28 cellular contexts compared by ENCODE assay signal in the genomic region with DNA sequence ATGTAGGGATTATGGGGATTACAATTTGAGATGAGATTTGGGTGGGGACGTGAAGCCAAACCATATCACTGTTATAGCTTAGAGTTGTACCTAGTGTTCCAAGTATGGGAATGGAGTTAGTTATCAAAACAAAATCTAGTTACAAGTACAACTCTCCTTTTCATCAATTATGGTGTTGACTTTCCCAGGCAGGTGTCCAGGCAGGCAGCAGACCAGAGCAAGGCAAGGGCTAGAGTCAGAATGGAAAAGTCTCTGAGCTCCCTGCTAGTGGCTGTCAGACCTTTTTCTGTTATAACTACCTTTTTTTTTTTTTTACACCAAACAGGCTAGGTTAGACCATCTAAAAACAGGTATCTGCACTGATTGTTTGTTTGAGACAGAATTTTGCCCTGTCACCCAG. TPM values are rescaled to one million over a fixed set of nuclear protein-coding genes. Genes with fewer than 3 reads are reported as not detected.
DNase-seq lines count a peak whose midpoint lies in the region; ATAC-seq, FAIRE-seq and TF ChIP-seq lines count a peak whose summit lies in the region.
"Had no signal": no experiment of that assay in that cellular context is flagged by ENCODE, and none has a peak within 500 bp of the region (broad histone marks: within the 10 kb centered on the region; RNA-seq: fewer than 3 reads in every experiment).

No MANE protein-coding gene starts in this region.

- peaks cover 32% of the 10 kb centered on the region for H3K4me1 Mint-ChIP-seq in activated naive CD4-positive, alpha-beta T cell treated with anti-CD3 and anti-CD28 coated beads for 36 hours (ENCODE audit: low read depth)
- H3K4me1 Mint-ChIP-seq in stimulated activated naive CD8-positive, alpha-beta T cell treated with anti-CD3 and anti-CD28 coated beads, Interleukin-15, Interleukin-2, amounts not matched to agents 100 ng/mL and 50 ng/mL, for 24 hours (ENCODE audit: low read depth): peaks cover 34% of the 10 kb centered on the region
- peaks cover 36% of the 10 kb centered on the region for H3K4me1 Mint-ChIP-seq in stimulated activated naive CD8-positive, alpha-beta T cell treated with anti-CD3 and anti-CD28 coated beads, Interleukin-15, amount 100 ng/mL, for 72 hours

- no peaks in the 10 kb centered on the region for H3K4me1 ChIP-seq in thyroid gland
- H3K4me1 ChIP-seq: BLaER1 treated with 17β-estradiol and CSF1 and Interleukin-3, amounts not matched to agents 10 nM and 100 nM had no signal

- peaks cover 2% of the 10 kb centered on the region for H3K9me3 Mint-ChIP-seq in activated naive CD4-positive, alpha-beta T cell treated with anti-CD3 and anti-CD28 coated beads for 36 hours
- H3K9me3 Mint-ChIP-seq in stimulated activated naive CD8-positive, alpha-beta T cell treated with anti-CD3 and anti-CD28 coated beads, Interleukin-15, Interleukin-2, amounts not matched to agents 100 ng/mL and 50 ng/mL, for 24 hours: peaks cover 9% of the 10 kb centered on the region
- no peaks in the 10 kb centered on the region for H3K9me3 Mint-ChIP-seq in stimulated activated naive CD8-positive, alpha-beta T cell treated with anti-CD3 and anti-CD28 coated beads, Interleukin-15, amount 100 ng/mL, for 72 hours
- H3K9me3 Mint-ChIP-seq: CD4-positive, alpha-beta T cell; CD8-positive, alpha-beta T cell had no signal

- no peaks in the 10 kb centered on the region for H3K9me3 ChIP-seq in thyroid gland
- H3K9me3 ChIP-seq: A549, Caco-2 had no signal

- no peaks in the 10 kb centered on the region for H3K27me3 ChIP-seq in thyroid gland
- H3K27me3 ChIP-seq: BLaER1 treated with 17β-estradiol and CSF1 and Interleukin-3, amounts not matched to agents 10 nM and 100 nM had no signal

- no peak for TF ChIP-seq POLR2A in thyroid gland (IDR thresholded peaks at IDR 0.05)
- no peak for TF ChIP-seq POLR2A in H54 (IDR thresholded peaks at IDR 0.05; ENCODE audit: low read depth, low read length)

- intact Hi-C loops in activated naive CD4-positive, alpha-beta T cell treated with anti-CD3 and anti-CD28 coated beads for 36 hours (cut with micrococcal nuclease): no loop called here
- intact Hi-C loops in thyroid gland (cut with DNase I): no loop called here

- FAIRE-seq in H54 (lab: Jason Lieb, UNC): no peak
- FAIRE-seq: GM12878, GM12892, GM18507 had no signal

- no peaks in the 10 kb centered on the region for H3K27me3 Mint-ChIP-seq in activated naive CD4-positive, alpha-beta T cell treated with anti-CD3 and anti-CD28 coated beads for 36 hours (ENCODE audit: low read depth)
- H3K27me3 Mint-ChIP-seq in stimulated activated naive CD8-positive, alpha-beta T cell treated with anti-CD3 and anti-CD28 coated beads, Interleukin-15, Interleukin-2, amounts not matched to agents 100 ng/mL and 50 ng/mL, for 24 hours: no peaks in the 10 kb centered on the region
- H3K27me3 Mint-ChIP-seq in stimulated activated naive CD8-positive, alpha-beta T cell treated with anti-CD3 and anti-CD28 coated beads, Interleukin-15, amount 100 ng/mL, for 72 hours: no peaks in the 10 kb centered on the region
- H3K27me3 Mint-ChIP-seq: B cell; CD4-positive, alpha-beta T cell had no signal

- no peak overlapping the region for H3K27ac ChIP-seq in thyroid gland
- H3K27ac ChIP-seq: 22Rv1; BLaER1 treated with 17β-estradiol and CSF1 and Interleukin-3, amounts not matched to agents 10 nM and 100 nM; C4-2B had no signal

- no peaks in the 10 kb centered on the region for H3K36me3 ChIP-seq in thyroid gland

- peak overlapping the region; percentile 11 for H3K27ac Mint-ChIP-seq in activated naive CD4-positive, alpha-beta T cell treated with anti-CD3 and anti-CD28 coated beads for 36 hours
- H3K27ac Mint-ChIP-seq in stimulated activated naive CD8-positive, alpha-beta T cell treated with anti-CD3 and anti-CD28 coated beads, Interleukin-15, Interleukin-2, amounts not matched to agents 100 ng/mL and 50 ng/mL, for 24 hours: peak overlapping the region; percentile 65
- no peak overlapping the region for H3K27ac Mint-ChIP-seq in stimulated activated naive CD8-positive, alpha-beta T cell treated with anti-CD3 and anti-CD28 coated beads, Interleukin-15, amount 100 ng/mL, for 72 hours
- H3K27ac Mint-ChIP-seq: B cell; CD4-positive, alpha-beta T cell; CD8-positive, alpha-beta T cell had no signal

- H3K4me3 Mint-ChIP-seq in activated naive CD4-positive, alpha-beta T cell treated with anti-CD3 and anti-CD28 coated beads for 36 hours: no peak overlapping the region
- no peak overlapping the region for H3K4me3 Mint-ChIP-seq in stimulated activated naive CD8-positive, alpha-beta T cell treated with anti-CD3 and anti-CD28 coated beads, Interleukin-15, Interleukin-2, amounts not matched to agents 100 ng/mL and 50 ng/mL, for 24 hours
- no peak overlapping the region for H3K4me3 Mint-ChIP-seq in stimulated activated naive CD8-positive, alpha-beta T cell treated with anti-CD3 and anti-CD28 coated beads, Interleukin-15, amount 100 ng/mL, for 72 hours
- H3K4me3 Mint-ChIP-seq: B cell; CD4-positive, alpha-beta T cell; CD8-positive, alpha-beta T cell had no signal

- no peak for ATAC-seq in stimulated activated naive CD8-positive, alpha-beta T cell treated with anti-CD3 and anti-CD28 coated beads, Interleukin-15, amount 100 ng/mL, for 72 hours
- ATAC-seq: A549; CD8-positive, alpha-beta T cell; GM12878 had no signal

- no peak overlapping the region for H3K4me3 ChIP-seq in thyroid gland (replicated peaks in 1 of 3)
- H3K4me3 ChIP-seq: A549; BLaER1 treated with 17β-estradiol and CSF1 and Interleukin-3, amounts not matched to agents 10 nM and 100 nM; GM12878 had no signal

- peak; percentile 71 for DNase-seq in NCI-H82 treated with DMSO at 0.1 percent for 48 hours (lab: John Stamatoyannopoulos, UW; ENCODE audit: unreplicated experiment)
- DNase-seq in NCI-H82 (lab: John Stamatoyannopoulos, UW): no peak
- no peak for DNase-seq in activated naive CD4-positive, alpha-beta T cell treated with anti-CD3 and anti-CD28 coated beads for 36 hours
- no peak for DNase-seq in activated naive CD4-positive, alpha-beta T cell treated with anti-CD3 and anti-CD28 coated beads, Interleukin-2, amount 50 U/mL, for 16 hours
- DNase-seq in stimulated activated naive CD8-positive, alpha-beta T cell treated with anti-CD3 and anti-CD28 coated beads, Interleukin-15, amount 100 ng/mL, for 72 hours: no peak
- peak; percentile 59 to 71 for DNase-seq in thyroid gland
- DNase-seq in H54 (ENCODE audit: insufficient read length, low spot score): no peak
- DNase-seq: AML-193; Caco-2; Calu3; CD4-positive, alpha-beta T cell; CD8-positive, alpha-beta T cell; DMS79; DND-41; EL; GDM1 had no signal

- 69 to 73% methylated on average over 1 of the region's 1 CpG for WGBS in thyroid gland, 2 donors

- CTCF ChIA-PET in activated naive CD4-positive, alpha-beta T cell treated with anti-CD3 and anti-CD28 coated beads for 36 hours (lab: Charles Lee): interaction anchor here (0.6 kb wide), 1 partner anchor 261 kb away, joined by 3 read pairs; no protein-coding TSS in a partner anchor

- no peak for TF ChIP-seq CTCF in thyroid gland (IDR thresholded peaks at IDR 0.05)

- peaks cover 39% of the 10 kb centered on the region for H3K36me3 Mint-ChIP-seq in activated naive CD4-positive, alpha-beta T cell treated with anti-CD3 and anti-CD28 coated beads for 36 hours (ENCODE audit: low read depth)
- peaks cover 68% of the 10 kb centered on the region for H3K36me3 Mint-ChIP-seq in stimulated activated naive CD8-positive, alpha-beta T cell treated with anti-CD3 and anti-CD28 coated beads, Interleukin-15, Interleukin-2, amounts not matched to agents 100 ng/mL and 50 ng/mL, for 24 hours (ENCODE audit: low read depth)

RNA-seq across cellular contexts. Expression of gene PTER, which starts 29.2 kb away (rescaled TPM):
- 10 to 100 TPM; 15.0 to 16.7 TPM for total RNA-seq in activated naive CD4-positive, alpha-beta T cell treated with anti-CD3 and anti-CD28 coated beads for 36 hours
- 10 to 100 TPM; 21.0 to 31.2 (median 24.4) TPM for total RNA-seq in thyroid gland
- total RNA-seq: A172 had no signal

RNA-seq across cellular contexts. Expression of gene C1QL3, which starts 55.7 kb away (rescaled TPM):
- under 1 TPM in 1 of 2 experiments, not detected in 1; 0.07 TPM for total RNA-seq in activated naive CD4-positive, alpha-beta T cell treated with anti-CD3 and anti-CD28 coated beads for 36 hours
- under 1 TPM in 1 of 4 donors, not detected in 3; 0.33 TPM for total RNA-seq in thyroid gland
- total RNA-seq: A172; B cell; Caco-2; Calu3; CD4-positive, alpha-beta T cell; CD8-positive, alpha-beta T cell; Daoy; G401 had no signal

Comparison
In these comparisons a context has a peak if more than half of its experiments do, and no peak if none do; other contexts are left out.
1. DNase-seq: peak in NCI-H82 treated with DMSO at 0.1 percent for 48 hours (single experiment) and thyroid gland (2 of 2); none in NCI-H82 (single experiment), activated naive CD4-positive, alpha-beta T cell treated with anti-CD3 and anti-CD28 coated beads for 36 hours (single experiment), activated naive CD4-positive, alpha-beta T cell treated with anti-CD3 and anti-CD28 coated beads, Interleukin-2, amount 50 U/mL, for 16 hours (single experiment), stimulated activated naive CD8-positive, alpha-beta T cell treated with anti-CD3 and anti-CD28 coated beads, Interleukin-15, amount 100 ng/mL, for 72 hours (0 of 2) and H54 (single experiment).
2. H3K27ac Mint-ChIP-seq: peak in activated naive CD4-positive, alpha-beta T cell treated with anti-CD3 and anti-CD28 coated beads for 36 hours (single experiment) and stimulated activated naive CD8-positive, alpha-beta T cell treated with anti-CD3 and anti-CD28 coated beads, Interleukin-15, Interleukin-2, amounts not matched to agents 100 ng/mL and 50 ng/mL, for 24 hours (single experiment); none in stimulated activated naive CD8-positive, alpha-beta T cell treated with anti-CD3 and anti-CD28 coated beads, Interleukin-15, amount 100 ng/mL, for 72 hours (0 of 2).